In the genomic region with DNA sequence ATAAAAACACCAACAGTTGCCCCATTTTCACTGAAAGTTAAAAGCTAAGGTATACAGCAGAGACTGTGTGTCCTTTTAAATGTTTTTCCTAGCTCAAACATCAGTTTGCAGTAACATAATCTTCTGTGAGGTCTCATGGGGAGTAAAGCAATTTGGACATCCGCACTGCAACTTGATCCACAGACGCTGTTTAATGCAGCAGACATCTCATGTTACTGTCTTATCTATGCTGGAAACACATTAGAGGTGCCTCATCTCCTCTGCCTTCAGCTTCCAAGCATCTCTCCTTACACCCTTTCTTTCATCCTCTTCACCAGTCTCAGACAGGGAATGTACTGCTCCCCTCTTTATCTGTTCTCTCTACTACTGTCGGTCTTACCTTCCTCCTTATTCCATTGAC, we compare ENCODE assay signal across 1 cellular context.
TF ChIP-seq lines count a peak whose summit lies in the region.

No MANE protein-coding gene starts in this region.

TF ChIP-seq in HEK293, 187 proteins besides CTCF, POLR2A, EP300 and RAD21 (continued from another document and continues in another):
- TF ChIP-seq, protein P1, sequence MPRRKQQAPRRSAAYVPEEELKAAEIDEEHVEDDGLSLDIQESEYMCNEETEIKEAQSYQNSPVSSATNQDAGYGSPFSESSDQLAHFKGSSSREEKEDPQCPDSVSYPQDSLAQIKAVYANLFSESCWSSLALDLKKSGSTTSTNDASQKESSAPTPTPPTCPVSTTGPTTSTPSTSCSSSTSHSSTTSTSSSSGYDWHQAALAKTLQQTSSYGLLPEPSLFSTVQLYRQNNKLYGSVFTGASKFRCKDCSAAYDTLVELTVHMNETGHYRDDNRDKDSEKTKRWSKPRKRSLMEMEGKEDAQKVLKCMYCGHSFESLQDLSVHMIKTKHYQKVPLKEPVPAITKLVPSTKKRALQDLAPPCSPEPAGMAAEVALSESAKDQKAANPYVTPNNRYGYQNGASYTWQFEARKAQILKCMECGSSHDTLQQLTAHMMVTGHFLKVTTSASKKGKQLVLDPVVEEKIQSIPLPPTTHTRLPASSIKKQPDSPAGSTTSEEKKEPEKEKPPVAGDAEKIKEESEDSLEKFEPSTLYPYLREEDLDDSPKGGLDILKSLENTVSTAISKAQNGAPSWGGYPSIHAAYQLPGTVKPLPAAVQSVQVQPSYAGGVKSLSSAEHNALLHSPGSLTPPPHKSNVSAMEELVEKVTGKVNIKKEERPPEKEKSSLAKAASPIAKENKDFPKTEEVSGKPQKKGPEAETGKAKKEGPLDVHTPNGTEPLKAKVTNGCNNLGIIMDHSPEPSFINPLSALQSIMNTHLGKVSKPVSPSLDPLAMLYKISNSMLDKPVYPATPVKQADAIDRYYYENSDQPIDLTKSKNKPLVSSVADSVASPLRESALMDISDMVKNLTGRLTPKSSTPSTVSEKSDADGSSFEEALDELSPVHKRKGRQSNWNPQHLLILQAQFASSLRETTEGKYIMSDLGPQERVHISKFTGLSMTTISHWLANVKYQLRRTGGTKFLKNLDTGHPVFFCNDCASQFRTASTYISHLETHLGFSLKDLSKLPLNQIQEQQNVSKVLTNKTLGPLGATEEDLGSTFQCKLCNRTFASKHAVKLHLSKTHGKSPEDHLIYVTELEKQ (tag by site-specific recombination; IDR thresholded peaks at IDR 0.05; ENCODE audit: borderline replicate concordance): peak; percentile 85
- TF ChIP-seq PRDM1 (tag by site-specific recombination; IDR thresholded peaks at IDR 0.05) (peak; percentile 97), GLIS1 (tag by site-specific recombination; IDR thresholded peaks at IDR 0.05) (peak; percentile 65), BCL11A (tag by site-specific recombination; IDR thresholded peaks at IDR 0.05; ENCODE audit: low read depth) (0 out of 2 replicates have a peak, but pooled peaks have one; percentile 31), ZFP37 (tag by site-specific recombination; IDR thresholded peaks at IDR 0.05) (peak; percentile 96), ZNF560 (tag by site-specific recombination; IDR thresholded peaks at IDR 0.05; ENCODE audit: borderline replicate concordance) (no peak), ZNF366 (tag by site-specific recombination; conservative IDR thresholded peaks at IDR 0.05) (peak; percentile 98), ZNF664 (tag by site-specific recombination; IDR thresholded peaks at IDR 0.05) (peak; percentile 17; the same call in 1 of the 2 replicates), ZNF2 (tag by site-specific recombination; IDR thresholded peaks at IDR 0.05) (peak; percentile 38; the same call in 1 of the 2 replicates), ZNF16 (tag by site-specific recombination; IDR thresholded peaks at IDR 0.05; ENCODE audit: low read depth) (no peak), ZNF571 (tag by site-specific recombination; IDR thresholded peaks at IDR 0.05) (no peak), ZNF76 (tag by site-specific recombination; IDR thresholded peaks at IDR 0.05; ENCODE audit: borderline replicate concordance, low read depth) (no peak), ZNF585B (tag by site-specific recombination; IDR thresholded peaks at IDR 0.05) (no peak), SETDB1 (IDR thresholded peaks at IDR 0.05; ENCODE audit: insufficient read length, low read length) (no peak), ZNF169 (tag by site-specific recombination; IDR thresholded peaks at IDR 0.05) (no peak), KLF16 (tag by site-specific recombination; IDR thresholded peaks at IDR 0.05) (no peak), TCF7L2 (IDR thresholded peaks at IDR 0.05; ENCODE audit: borderline replicate concordance, low read depth, low read length) (peak; percentile 88), SALL2 (tag by site-specific recombination; IDR thresholded peaks at IDR 0.05; ENCODE audit: borderline replicate concordance) (no peak), ZNF202 (tag by site-specific recombination; IDR thresholded peaks at IDR 0.05; ENCODE audit: borderline replicate concordance) (no peak), GLIS2 (tag by site-specific recombination; IDR thresholded peaks at IDR 0.05) (no peak), ZNF426 (tag by site-specific recombination; IDR thresholded peaks at IDR 0.05) (no peak), ZNF175 (tag by site-specific recombination; IDR thresholded peaks at IDR 0.05) (no peak), ZNF155 (tag by site-specific recombination; IDR thresholded peaks at IDR 0.05) (no peak), ZNF521 (tag by site-specific recombination; IDR thresholded peaks at IDR 0.05) (no peak), KLF8 (tag by site-specific recombination; IDR thresholded peaks at IDR 0.05) (peak; percentile 64), ZSCAN16 (tag by site-specific recombination; IDR thresholded peaks at IDR 0.05) (no peak), ZNF239 (tag by site-specific recombination; IDR thresholded peaks at IDR 0.05) (no peak), ZNF114 (tag by site-specific recombination; IDR thresholded peaks at IDR 0.05) (no peak), ZNF549 (tag by site-specific recombination; IDR thresholded peaks at IDR 0.05) (no peak), BCL11B (tag by site-specific recombination; IDR thresholded peaks at IDR 0.05; ENCODE audit: low read depth) (peak; percentile 89)
- TF ChIP-seq, protein P2, sequence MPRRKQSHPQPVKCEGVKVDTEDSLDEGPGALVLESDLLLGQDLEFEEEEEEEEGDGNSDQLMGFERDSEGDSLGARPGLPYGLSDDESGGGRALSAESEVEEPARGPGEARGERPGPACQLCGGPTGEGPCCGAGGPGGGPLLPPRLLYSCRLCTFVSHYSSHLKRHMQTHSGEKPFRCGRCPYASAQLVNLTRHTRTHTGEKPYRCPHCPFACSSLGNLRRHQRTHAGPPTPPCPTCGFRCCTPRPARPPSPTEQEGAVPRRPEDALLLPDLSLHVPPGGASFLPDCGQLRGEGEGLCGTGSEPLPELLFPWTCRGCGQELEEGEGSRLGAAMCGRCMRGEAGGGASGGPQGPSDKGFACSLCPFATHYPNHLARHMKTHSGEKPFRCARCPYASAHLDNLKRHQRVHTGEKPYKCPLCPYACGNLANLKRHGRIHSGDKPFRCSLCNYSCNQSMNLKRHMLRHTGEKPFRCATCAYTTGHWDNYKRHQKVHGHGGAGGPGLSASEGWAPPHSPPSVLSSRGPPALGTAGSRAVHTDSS (tag by site-specific recombination; IDR thresholded peaks at IDR 0.05): peak; percentile 72
- TF ChIP-seq, protein P3, sequence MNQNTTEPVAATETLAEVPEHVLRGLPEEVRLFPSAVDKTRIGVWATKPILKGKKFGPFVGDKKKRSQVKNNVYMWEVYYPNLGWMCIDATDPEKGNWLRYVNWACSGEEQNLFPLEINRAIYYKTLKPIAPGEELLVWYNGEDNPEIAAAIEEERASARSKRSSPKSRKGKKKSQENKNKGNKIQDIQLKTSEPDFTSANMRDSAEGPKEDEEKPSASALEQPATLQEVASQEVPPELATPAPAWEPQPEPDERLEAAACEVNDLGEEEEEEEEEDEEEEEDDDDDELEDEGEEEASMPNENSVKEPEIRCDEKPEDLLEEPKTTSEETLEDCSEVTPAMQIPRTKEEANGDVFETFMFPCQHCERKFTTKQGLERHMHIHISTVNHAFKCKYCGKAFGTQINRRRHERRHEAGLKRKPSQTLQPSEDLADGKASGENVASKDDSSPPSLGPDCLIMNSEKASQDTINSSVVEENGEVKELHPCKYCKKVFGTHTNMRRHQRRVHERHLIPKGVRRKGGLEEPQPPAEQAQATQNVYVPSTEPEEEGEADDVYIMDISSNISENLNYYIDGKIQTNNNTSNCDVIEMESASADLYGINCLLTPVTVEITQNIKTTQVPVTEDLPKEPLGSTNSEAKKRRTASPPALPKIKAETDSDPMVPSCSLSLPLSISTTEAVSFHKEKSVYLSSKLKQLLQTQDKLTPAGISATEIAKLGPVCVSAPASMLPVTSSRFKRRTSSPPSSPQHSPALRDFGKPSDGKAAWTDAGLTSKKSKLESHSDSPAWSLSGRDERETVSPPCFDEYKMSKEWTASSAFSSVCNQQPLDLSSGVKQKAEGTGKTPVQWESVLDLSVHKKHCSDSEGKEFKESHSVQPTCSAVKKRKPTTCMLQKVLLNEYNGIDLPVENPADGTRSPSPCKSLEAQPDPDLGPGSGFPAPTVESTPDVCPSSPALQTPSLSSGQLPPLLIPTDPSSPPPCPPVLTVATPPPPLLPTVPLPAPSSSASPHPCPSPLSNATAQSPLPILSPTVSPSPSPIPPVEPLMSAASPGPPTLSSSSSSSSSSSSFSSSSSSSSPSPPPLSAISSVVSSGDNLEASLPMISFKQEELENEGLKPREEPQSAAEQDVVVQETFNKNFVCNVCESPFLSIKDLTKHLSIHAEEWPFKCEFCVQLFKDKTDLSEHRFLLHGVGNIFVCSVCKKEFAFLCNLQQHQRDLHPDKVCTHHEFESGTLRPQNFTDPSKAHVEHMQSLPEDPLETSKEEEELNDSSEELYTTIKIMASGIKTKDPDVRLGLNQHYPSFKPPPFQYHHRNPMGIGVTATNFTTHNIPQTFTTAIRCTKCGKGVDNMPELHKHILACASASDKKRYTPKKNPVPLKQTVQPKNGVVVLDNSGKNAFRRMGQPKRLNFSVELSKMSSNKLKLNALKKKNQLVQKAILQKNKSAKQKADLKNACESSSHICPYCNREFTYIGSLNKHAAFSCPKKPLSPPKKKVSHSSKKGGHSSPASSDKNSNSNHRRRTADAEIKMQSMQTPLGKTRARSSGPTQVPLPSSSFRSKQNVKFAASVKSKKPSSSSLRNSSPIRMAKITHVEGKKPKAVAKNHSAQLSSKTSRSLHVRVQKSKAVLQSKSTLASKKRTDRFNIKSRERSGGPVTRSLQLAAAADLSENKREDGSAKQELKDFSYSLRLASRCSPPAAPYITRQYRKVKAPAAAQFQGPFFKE (tag by site-specific recombination; IDR thresholded peaks at IDR 0.05; ENCODE audit: borderline replicate concordance): no peak
- TF ChIP-seq, protein P4, sequence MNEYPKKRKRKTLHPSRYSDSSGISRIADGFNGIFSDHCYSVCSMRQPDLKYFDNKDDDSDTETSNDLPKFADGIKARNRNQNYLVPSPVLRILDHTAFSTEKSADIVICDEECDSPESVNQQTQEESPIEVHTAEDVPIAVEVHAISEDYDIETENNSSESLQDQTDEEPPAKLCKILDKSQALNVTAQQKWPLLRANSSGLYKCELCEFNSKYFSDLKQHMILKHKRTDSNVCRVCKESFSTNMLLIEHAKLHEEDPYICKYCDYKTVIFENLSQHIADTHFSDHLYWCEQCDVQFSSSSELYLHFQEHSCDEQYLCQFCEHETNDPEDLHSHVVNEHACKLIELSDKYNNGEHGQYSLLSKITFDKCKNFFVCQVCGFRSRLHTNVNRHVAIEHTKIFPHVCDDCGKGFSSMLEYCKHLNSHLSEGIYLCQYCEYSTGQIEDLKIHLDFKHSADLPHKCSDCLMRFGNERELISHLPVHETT (tag by site-specific recombination; IDR thresholded peaks at IDR 0.05): 0 out of 2 replicates have a peak, but pooled peaks have one; percentile 29
- TF ChIP-seq, protein P5, sequence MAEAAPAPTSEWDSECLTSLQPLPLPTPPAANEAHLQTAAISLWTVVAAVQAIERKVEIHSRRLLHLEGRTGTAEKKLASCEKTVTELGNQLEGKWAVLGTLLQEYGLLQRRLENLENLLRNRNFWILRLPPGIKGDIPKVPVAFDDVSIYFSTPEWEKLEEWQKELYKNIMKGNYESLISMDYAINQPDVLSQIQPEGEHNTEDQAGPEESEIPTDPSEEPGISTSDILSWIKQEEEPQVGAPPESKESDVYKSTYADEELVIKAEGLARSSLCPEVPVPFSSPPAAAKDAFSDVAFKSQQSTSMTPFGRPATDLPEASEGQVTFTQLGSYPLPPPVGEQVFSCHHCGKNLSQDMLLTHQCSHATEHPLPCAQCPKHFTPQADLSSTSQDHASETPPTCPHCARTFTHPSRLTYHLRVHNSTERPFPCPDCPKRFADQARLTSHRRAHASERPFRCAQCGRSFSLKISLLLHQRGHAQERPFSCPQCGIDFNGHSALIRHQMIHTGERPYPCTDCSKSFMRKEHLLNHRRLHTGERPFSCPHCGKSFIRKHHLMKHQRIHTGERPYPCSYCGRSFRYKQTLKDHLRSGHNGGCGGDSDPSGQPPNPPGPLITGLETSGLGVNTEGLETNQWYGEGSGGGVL (tag by site-specific recombination; IDR thresholded peaks at IDR 0.05): no peak
- TF ChIP-seq, protein P6, sequence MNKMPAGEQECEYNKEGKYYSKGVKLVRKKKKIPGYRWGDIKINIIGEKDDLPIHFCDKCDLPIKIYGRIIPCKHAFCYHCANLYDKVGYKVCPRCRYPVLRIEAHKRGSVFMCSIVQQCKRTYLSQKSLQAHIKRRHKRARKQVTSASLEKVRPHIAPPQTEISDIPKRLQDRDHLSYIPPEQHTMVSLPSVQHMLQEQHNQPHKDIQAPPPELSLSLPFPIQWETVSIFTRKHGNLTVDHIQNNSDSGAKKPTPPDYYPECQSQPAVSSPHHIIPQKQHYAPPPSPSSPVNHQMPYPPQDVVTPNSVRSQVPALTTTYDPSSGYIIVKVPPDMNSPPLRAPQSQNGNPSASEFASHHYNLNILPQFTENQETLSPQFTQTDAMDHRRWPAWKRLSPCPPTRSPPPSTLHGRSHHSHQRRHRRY (tag by site-specific recombination; IDR thresholded peaks at IDR 0.05): peak; percentile 86; the same call in 1 of the 2 replicates
- TF ChIP-seq, protein P7, sequence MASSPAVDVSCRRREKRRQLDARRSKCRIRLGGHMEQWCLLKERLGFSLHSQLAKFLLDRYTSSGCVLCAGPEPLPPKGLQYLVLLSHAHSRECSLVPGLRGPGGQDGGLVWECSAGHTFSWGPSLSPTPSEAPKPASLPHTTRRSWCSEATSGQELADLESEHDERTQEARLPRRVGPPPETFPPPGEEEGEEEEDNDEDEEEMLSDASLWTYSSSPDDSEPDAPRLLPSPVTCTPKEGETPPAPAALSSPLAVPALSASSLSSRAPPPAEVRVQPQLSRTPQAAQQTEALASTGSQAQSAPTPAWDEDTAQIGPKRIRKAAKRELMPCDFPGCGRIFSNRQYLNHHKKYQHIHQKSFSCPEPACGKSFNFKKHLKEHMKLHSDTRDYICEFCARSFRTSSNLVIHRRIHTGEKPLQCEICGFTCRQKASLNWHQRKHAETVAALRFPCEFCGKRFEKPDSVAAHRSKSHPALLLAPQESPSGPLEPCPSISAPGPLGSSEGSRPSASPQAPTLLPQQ (tag by site-specific recombination; IDR thresholded peaks at IDR 0.05): peak; percentile 77
